1 cellular context compared by ENCODE assay signal in the genomic region with DNA sequence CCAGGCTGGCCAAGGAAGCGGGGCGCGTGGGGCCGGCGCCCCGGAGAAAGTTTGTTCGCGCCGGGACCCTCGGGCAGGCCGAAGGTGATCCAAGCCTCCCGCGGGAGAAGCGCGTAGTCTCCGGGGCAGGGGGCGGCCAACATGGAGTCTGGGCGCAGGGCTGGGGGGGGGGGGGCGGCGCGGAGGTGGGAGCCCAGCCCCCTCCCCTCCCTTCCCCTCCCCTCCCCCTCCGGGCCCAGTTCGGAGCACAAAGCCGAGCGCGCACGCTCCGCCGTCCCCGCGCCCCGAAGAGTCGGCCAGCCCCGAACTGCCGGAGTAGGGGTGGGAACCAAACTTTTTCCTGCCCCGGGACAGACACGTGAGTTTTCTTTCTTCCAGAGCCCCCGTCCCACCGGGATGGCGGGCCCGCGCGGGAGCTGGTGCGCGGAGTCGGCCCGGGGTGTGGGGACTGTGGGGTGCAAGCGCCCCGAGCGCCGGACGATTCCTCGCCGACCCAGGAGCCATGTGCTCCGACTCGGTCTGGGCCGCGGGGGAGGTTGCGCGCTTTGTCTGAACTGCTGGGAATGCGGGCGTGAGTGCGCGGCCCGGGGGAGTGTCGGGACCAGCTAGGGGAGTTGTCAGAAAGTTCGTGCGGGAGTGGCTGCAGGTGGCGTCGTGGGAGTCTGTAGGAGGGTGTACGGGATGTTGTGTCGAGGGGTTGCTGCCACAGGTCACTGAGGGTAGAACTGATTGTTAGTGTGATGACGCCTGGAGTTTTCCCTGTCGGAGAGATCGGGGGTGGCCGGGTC.
TF ChIP-seq lines count a peak whose summit lies in the region.

No MANE protein-coding gene starts in this region.

TF ChIP-seq in HepG2, 621 proteins besides CTCF, POLR2A, EP300 and RAD21 (continued from another document):
- TF ChIP-seq, protein P1, sequence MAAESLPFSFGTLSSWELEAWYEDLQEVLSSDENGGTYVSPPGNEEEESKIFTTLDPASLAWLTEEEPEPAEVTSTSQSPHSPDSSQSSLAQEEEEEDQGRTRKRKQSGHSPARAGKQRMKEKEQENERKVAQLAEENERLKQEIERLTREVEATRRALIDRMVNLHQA (CRISPR knock-in tag; IDR thresholded peaks at IDR 0.05) = no peak
- TF ChIP-seq KAT2B (IDR thresholded peaks at IDR 0.05; ENCODE audit: borderline replicate concordance, low read depth, low read length) = no peak
- no peak for TF ChIP-seq ZNF367 (CRISPR knock-in tag; IDR thresholded peaks at IDR 0.05; ENCODE audit: borderline replicate concordance)
- no peak for TF ChIP-seq RFX5 (IDR thresholded peaks at IDR 0.05; ENCODE audit: low read depth, low read length)
- no peak for TF ChIP-seq NCOA5 (CRISPR knock-in tag; IDR thresholded peaks at IDR 0.05)
- TF ChIP-seq ZNF263 (CRISPR knock-in tag; IDR thresholded peaks at IDR 0.05) = no peak
- TF ChIP-seq MEIS2 (CRISPR knock-in tag; IDR thresholded peaks at IDR 0.05) = peak; percentile 50; the same call in 1 of the 2 replicates
- TF ChIP-seq ZNF10 (CRISPR knock-in tag; IDR thresholded peaks at IDR 0.05; ENCODE audit: borderline replicate concordance, low read depth) = no peak
- no peak for TF ChIP-seq REXO4 (CRISPR knock-in tag; IDR thresholded peaks at IDR 0.05; ENCODE audit: borderline replicate concordance)
- peak; percentile 61 for TF ChIP-seq SRSF1 (optimal IDR thresholded peaks at IDR 0.05; ENCODE audit: low read depth, low read length)
- peak; percentile 18; the same call in 1 of the 2 replicates for TF ChIP-seq ZNF446 (CRISPR knock-in tag; IDR thresholded peaks at IDR 0.05)
- no peak for TF ChIP-seq ZNF615 (CRISPR knock-in tag; IDR thresholded peaks at IDR 0.05; ENCODE audit: borderline replicate concordance)
- TF ChIP-seq, protein P2, sequence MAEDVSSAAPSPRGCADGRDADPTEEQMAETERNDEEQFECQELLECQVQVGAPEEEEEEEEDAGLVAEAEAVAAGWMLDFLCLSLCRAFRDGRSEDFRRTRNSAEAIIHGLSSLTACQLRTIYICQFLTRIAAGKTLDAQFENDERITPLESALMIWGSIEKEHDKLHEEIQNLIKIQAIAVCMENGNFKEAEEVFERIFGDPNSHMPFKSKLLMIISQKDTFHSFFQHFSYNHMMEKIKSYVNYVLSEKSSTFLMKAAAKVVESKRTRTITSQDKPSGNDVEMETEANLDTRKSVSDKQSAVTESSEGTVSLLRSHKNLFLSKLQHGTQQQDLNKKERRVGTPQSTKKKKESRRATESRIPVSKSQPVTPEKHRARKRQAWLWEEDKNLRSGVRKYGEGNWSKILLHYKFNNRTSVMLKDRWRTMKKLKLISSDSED (CRISPR knock-in tag; IDR thresholded peaks at IDR 0.05) = no peak
- peak; percentile 88; the same call in 1 of the 2 replicates for TF ChIP-seq MXD4 (CRISPR knock-in tag; IDR thresholded peaks at IDR 0.05)
- 0 out of 2 replicates have a peak, but pooled peaks have one; percentile 80 for TF ChIP-seq SMAD9 (CRISPR knock-in tag; IDR thresholded peaks at IDR 0.05)
- no peak for TF ChIP-seq KDM6A (CRISPR knock-in tag; IDR thresholded peaks at IDR 0.05; ENCODE audit: low read depth)
